Comparison of ENCODE assay signal across 24 cellular contexts in genomic region chr4:42417491-42417890, GRCh38. TPM values are rescaled to one million over a fixed set of nuclear protein-coding genes. Genes with fewer than 3 reads are reported as not detected.
DNase-seq lines count a peak whose midpoint lies in the region; ATAC-seq, FAIRE-seq and TF ChIP-seq lines count a peak whose summit lies in the region.
"Had no signal": no experiment of that assay in that cellular context is flagged by ENCODE, and none has a peak within 500 bp of the region (broad histone marks: within the 10 kb centered on the region; RNA-seq: fewer than 3 reads in every experiment).

No MANE protein-coding gene starts in this region.

- H3K4me2 ChIP-seq in astrocyte (ENCODE audit: low read length), result no peak overlapping the region
- H3K4me2 ChIP-seq: A549; BLaER1 treated with 17β-estradiol and CSF1 and Interleukin-3, amounts not matched to agents 10 nM and 100 nM had no signal

- H3K4me3 ChIP-seq in astrocyte (ENCODE audit: insufficient read depth, low read depth, low read length) (no peak overlapping the region), fibroblast of pulmonary artery (replicated peaks; ENCODE audit: low read depth, low read length) (no peak overlapping the region), pancreas (no peak overlapping the region)
- H3K4me3 ChIP-seq: A549; BLaER1 treated with 17β-estradiol and CSF1 and Interleukin-3, amounts not matched to agents 10 nM and 100 nM; GM23248 had no signal

- DNase-seq in HS-27A (ENCODE audit: low read depth) (peak; percentile 14), astrocyte (ENCODE audit: low read depth) (peak; percentile 57), fibroblast of pulmonary artery (ENCODE audit: low read depth) (peak; percentile 32), pancreas (no peak), Kasumi-1 (lab: John Stamatoyannopoulos, UW) (no peak), posterior vena cava (ENCODE audit: low spot score) (no peak), D341Med (ENCODE audit: low spot score) (no peak)
- DNase-seq: 8988T; ACHN; AML-193; BE2C; CD4-positive, alpha-beta T cell; CD8-positive, alpha-beta memory T cell; DMS53; DMS79 treated with DMSO at 0.1 percent for 48 hours; GF-D8; GM23248; H7; HCEC 1CT had no signal

- no peak for ATAC-seq in pancreas
- ATAC-seq: A549 had no signal

- intact Hi-C loops in pancreas (cut with DNase I) (no loop called here), posterior vena cava (cut with DNase I) (no loop called here)

- no peak for FAIRE-seq in astrocyte (lab: Jason Lieb, UNC)
- peak; percentile 29 for FAIRE-seq in pancreas (lab: Jason Lieb, UNC)
- FAIRE-seq: A549, GM12891, H1 had no signal

- H3K36me3 ChIP-seq in astrocyte (ENCODE audit: insufficient read depth, low read length) (no peaks in the 10 kb centered on the region), pancreas (peaks cover 0 to 19% (median 0%) of the 10 kb centered on the region in 3 donors)

- no peaks in the 10 kb centered on the region for H3K27me3 ChIP-seq in astrocyte (ENCODE audit: insufficient read depth, low read length)
- no peaks in the 10 kb centered on the region for H3K27me3 ChIP-seq in pancreas
- H3K27me3 ChIP-seq: BE2C; BLaER1 treated with 17β-estradiol and CSF1 and Interleukin-3, amounts not matched to agents 10 nM and 100 nM had no signal

- H3K36me3 Mint-ChIP-seq in astrocyte (ENCODE audit: low read depth, unreplicated experiment), result no peaks in the 10 kb centered on the region

- WGBS in pancreas, 2 donors, result 92 to 95% methylated on average over 3 of the region's 3 CpGs

- H3K27ac ChIP-seq in astrocyte (ENCODE audit: low read depth, low read length) (no peak overlapping the region), pancreas (no peak overlapping the region)
- H3K27ac ChIP-seq: A549; BLaER1 treated with 17β-estradiol and CSF1 and Interleukin-3, amounts not matched to agents 10 nM and 100 nM; GM23248 had no signal

- no peaks in the 10 kb centered on the region for H3K27me3 Mint-ChIP-seq in astrocyte (ENCODE audit: low read depth, unreplicated experiment)
- H3K27me3 Mint-ChIP-seq: CD4-positive, alpha-beta T cell had no signal

- peaks cover 5% of the 10 kb centered on the region for H3K4me1 ChIP-seq in astrocyte (ENCODE audit: insufficient read depth, low read length)
- no peaks in the 10 kb centered on the region for H3K4me1 ChIP-seq in pancreas
- H3K4me1 ChIP-seq: A549, BE2C had no signal

- TF ChIP-seq CTCF in astrocyte (IDR thresholded peaks at IDR 0.05; ENCODE audit: insufficient read depth, low read depth, low read length) (no peak), fibroblast of pulmonary artery (IDR thresholded peaks at IDR 0.05; ENCODE audit: low read length, missing control alignments) (no peak), pancreas (IDR thresholded peaks at IDR 0.05) (no peak)

- no peak overlapping the region for H3K4me3 Mint-ChIP-seq in astrocyte (ENCODE audit: unreplicated experiment)
- H3K4me3 Mint-ChIP-seq: CD14-positive monocyte; CD4-positive, alpha-beta T cell; CD8-positive, alpha-beta memory T cell had no signal

- H2AFZ ChIP-seq in astrocyte (ENCODE audit: low read depth, low read length), result no peak overlapping the region
- H2AFZ ChIP-seq: GM23248 had no signal

- no peaks in the 10 kb centered on the region for H3K9me3 Mint-ChIP-seq in astrocyte (ENCODE audit: unreplicated experiment)
- H3K9me3 Mint-ChIP-seq: CD14-positive monocyte; CD4-positive, alpha-beta T cell; CD8-positive, alpha-beta memory T cell had no signal

- H3K4me1 Mint-ChIP-seq in astrocyte (ENCODE audit: low read depth, unreplicated experiment), result peaks cover 11% of the 10 kb centered on the region
- H3K4me1 Mint-ChIP-seq: CD14-positive monocyte; CD8-positive, alpha-beta memory T cell had no signal

- no peak overlapping the region for H3K9ac ChIP-seq in astrocyte (ENCODE audit: low read length)
- H3K9ac ChIP-seq: BLaER1 treated with 17β-estradiol and CSF1 and Interleukin-3, amounts not matched to agents 10 nM and 100 nM; GM23248 had no signal

- H3K9me3 ChIP-seq in astrocyte (ENCODE audit: insufficient read depth, low read depth, low read length), result no peaks in the 10 kb centered on the region
- H3K9me3 ChIP-seq in pancreas, result no peaks in the 10 kb centered on the region
- H3K9me3 ChIP-seq: A549; BE2C; BLaER1 treated with 17β-estradiol and CSF1 and Interleukin-3, amounts not matched to agents 10 nM and 100 nM had no signal

- H3K79me2 ChIP-seq in astrocyte (ENCODE audit: insufficient read depth, low read length), result no peaks in the 10 kb centered on the region

- H3K27ac Mint-ChIP-seq in astrocyte (ENCODE audit: unreplicated experiment), result no peak overlapping the region
- H3K27ac Mint-ChIP-seq: CD14-positive monocyte; CD4-positive, alpha-beta T cell; CD8-positive, alpha-beta memory T cell had no signal

- no peaks in the 10 kb centered on the region for H4K20me1 ChIP-seq in astrocyte (ENCODE audit: insufficient read depth, low read length)
- H4K20me1 ChIP-seq: BLaER1 treated with 17β-estradiol and CSF1 and Interleukin-3, amounts not matched to agents 10 nM and 100 nM had no signal

RNA-seq across cellular contexts. Expression of gene SHISA3, which starts 20.2 kb away (rescaled TPM):
- not detected in 2 replicates for total RNA-seq in astrocyte
- total RNA-seq in pancreas, result under 1 TPM in 3 of 6 donors, not detected in 3; 0.09 to 0.43 (median 0.16) TPM
- under 1 TPM; 0.07 to 0.27 TPM for polyA plus RNA-seq in pancreas
- 1 to 10 TPM; 1.5 TPM for total RNA-seq in posterior vena cava
- total RNA-seq: CD4-positive, alpha-beta T cell had no signal
- polyA plus RNA-seq: A549; CD14-positive monocyte; CD8-positive, alpha-beta memory T cell had no signal

Comparison
In these comparisons a context has a peak if more than half of its experiments do, and no peak if none do; other contexts are left out.
1. DNase-seq: peak in HS-27A (single experiment), astrocyte (single experiment) and fibroblast of pulmonary artery (single experiment); none in pancreas (0 of 6), Kasumi-1 (0 of 2), posterior vena cava (single experiment) and D341Med (single experiment).